Comparison of ENCODE assay signal across 8 cellular contexts in genomic region chr9:93453047-93453914, GRCh38. TPM values are rescaled to one million over a fixed set of nuclear protein-coding genes. Genes with fewer than 3 reads are reported as not detected.
DNase-seq lines count a peak whose midpoint lies in the region; ATAC-seq and TF ChIP-seq lines count a peak whose summit lies in the region.

FAM120AOS (minus strand) TSS chr9:93453581; CDS start chr9:93452709, 872 bp downstream.

- peak within 1 kb of the TSS; percentile 96 for H3K4me3 ChIP-seq in adipocyte (ENCODE audit: low read length)
- H3K4me3 ChIP-seq in cardiac muscle cell, result peak within 1 kb of the TSS; percentile 64
- H3K4me3 ChIP-seq in parathyroid adenoma (ENCODE audit: low read depth, low read length), result peak within 1 kb of the TSS; percentile 79
- peak within 1 kb of the TSS; percentile 92 to 97 (median 95) for H3K4me3 ChIP-seq in tibial nerve

- H3K36me3 ChIP-seq in adipocyte (ENCODE audit: control insufficient read depth, insufficient read depth, low read length, severe bottlenecking) (peaks cover 7% of the 10 kb centered on the region), cardiac muscle cell (peaks cover 3% of the 10 kb centered on the region), parathyroid adenoma (ENCODE audit: control insufficient read depth, insufficient read depth, low read length) (no peaks in the 10 kb centered on the region), tibial nerve (peaks cover 0 to 14% (median 0%) of the 10 kb centered on the region in 3 donors)

- WGBS in tibial nerve, 2 donors, result 0 to 1% methylated on average over 34 of the region's 34 CpGs

- TF ChIP-seq CTCF in cardiac muscle cell (IDR thresholded peaks at IDR 0.05; ENCODE audit: low read depth, low read length) (no peak), parathyroid adenoma (IDR thresholded peaks at IDR 0.05) (no peak), tibial nerve (IDR thresholded peaks at IDR 0.05) (no peak)

- ATAC-seq in HG02678 (IDR thresholded peaks at IDR 0.05; ENCODE audit: unreplicated experiment), result peak; percentile 64

- H3K79me2 ChIP-seq in parathyroid adenoma, result peaks cover 16% of the 10 kb centered on the region

- DNase-seq in NCI-H1417 (lab: John Stamatoyannopoulos, UW) (peak; percentile 78 to 97 (median 91)), T follicular helper cell (ENCODE audit: low read depth) (peak; percentile 83), adipocyte (ENCODE audit: low read depth) (peak; percentile 97), cardiac muscle cell (ENCODE audit: low read depth in 1 of 2, low spot score in 1 of 2) (peak; percentile 93 to 96), tibial nerve (ENCODE audit: low spot score in 2 of 2) (peak; percentile 86 to 94)

- H2AFZ ChIP-seq in parathyroid adenoma, result peak within 1 kb of the TSS; percentile 68

- TF ChIP-seq EP300 in tibial nerve (IDR thresholded peaks at IDR 0.05), result peak; percentile 15 to 94

- H3K27me3 ChIP-seq in adipocyte (replicated peaks; ENCODE audit: control insufficient read depth, insufficient read depth, low read length) (no peaks in the 10 kb centered on the region), cardiac muscle cell (no peaks in the 10 kb centered on the region), parathyroid adenoma (ENCODE audit: control insufficient read depth, insufficient read depth, low read length) (no peaks in the 10 kb centered on the region), tibial nerve (no peaks in the 10 kb centered on the region)

- H3K4me2 ChIP-seq in parathyroid adenoma (ENCODE audit: low read length), result peak within 1 kb of the TSS; percentile 93

- H3K9me3 ChIP-seq in adipocyte (ENCODE audit: control insufficient read depth, low read length) (no peaks in the 10 kb centered on the region), cardiac muscle cell (ENCODE audit: low read depth) (no peaks in the 10 kb centered on the region), parathyroid adenoma (ENCODE audit: control insufficient read depth, low read length) (no peaks in the 10 kb centered on the region), tibial nerve (no peaks in the 10 kb centered on the region)

- TF ChIP-seq POLR2A in GM10847 (IDR thresholded peaks at IDR 0.05; ENCODE audit: extremely low read depth, insufficient read length), result peak; percentile 32
- peak; percentile 61 to 68 for TF ChIP-seq POLR2A in tibial nerve (IDR thresholded peaks at IDR 0.05)

- peak within 1 kb of the TSS; percentile 98 for H3K9ac ChIP-seq in adipocyte (ENCODE audit: low read length)
- H3K9ac ChIP-seq in parathyroid adenoma, result no peak within 1 kb of the TSS

- H3K4me1 ChIP-seq in adipocyte (ENCODE audit: control insufficient read depth, insufficient read depth, low read length) (peaks cover 35% of the 10 kb centered on the region), cardiac muscle cell (ENCODE audit: low read depth) (peaks cover 22% of the 10 kb centered on the region), parathyroid adenoma (peaks cover 5% of the 10 kb centered on the region), tibial nerve (peaks cover 0 to 55% (median 35%) of the 10 kb centered on the region in 4 donors)

- peak within 1 kb of the TSS; percentile 85 for H3K27ac ChIP-seq in cardiac muscle cell
- peak within 1 kb of the TSS; percentile 81 for H3K27ac ChIP-seq in parathyroid adenoma
- H3K27ac ChIP-seq in tibial nerve, result peak within 1 kb of the TSS; percentile 91 to 97 (median 96)

RNA-seq across cellular contexts. Expression of gene FAM120AOS, which starts in this region (rescaled TPM):
- total RNA-seq in cardiac muscle cell, result 64.6 and 74.6 TPM in 2 replicates
- 71.9 and 92.4 TPM in 2 replicates for polyA plus RNA-seq in cardiac muscle cell
- total RNA-seq in tibial nerve, result 10 to 100 TPM; 49.4 to 60.8 (median 54.1) TPM

Comparison
In these comparisons a context has a peak if more than half of its experiments do, and no peak if none do; other contexts are left out.
1. Peak in every context shown above with its lines: DNase-seq, ATAC-seq, H3K4me3 ChIP-seq and H3K27ac ChIP-seq.